ENCODE assay signal across 9 cellular contexts in the genomic region with DNA sequence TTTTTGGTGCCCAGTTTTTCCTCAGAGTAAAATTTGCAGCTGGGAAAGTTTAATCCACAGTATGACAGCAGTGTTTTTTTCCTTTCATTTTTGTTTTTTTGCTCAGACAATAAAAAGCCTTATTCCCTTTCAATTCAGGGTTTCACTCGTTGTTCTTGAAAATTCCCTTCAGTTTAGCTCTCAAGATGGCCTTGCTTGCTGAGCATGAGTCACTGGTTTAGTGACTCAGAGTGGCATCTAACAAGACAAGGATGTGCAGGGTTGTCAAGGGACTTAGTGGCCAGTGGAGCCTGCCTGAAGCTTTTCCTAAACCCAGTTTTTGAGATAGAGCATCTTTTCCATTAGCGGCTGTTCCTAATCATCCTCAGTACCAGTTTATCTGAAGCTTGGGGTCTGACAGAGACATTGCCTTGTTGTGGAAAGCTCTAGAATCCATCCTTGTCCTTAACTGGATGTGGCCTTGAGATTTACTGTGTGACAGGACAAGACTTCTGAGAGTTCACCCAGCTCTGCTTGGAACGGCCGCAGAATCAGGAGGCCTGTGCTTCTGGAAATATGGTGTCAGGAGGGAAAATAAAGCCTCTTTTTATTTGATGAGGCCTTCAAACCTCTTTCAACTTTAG. TPM values are rescaled to one million over a fixed set of nuclear protein-coding genes. Genes with fewer than 3 reads are reported as not detected.
DNase-seq lines count a peak whose midpoint lies in the region; ATAC-seq and TF ChIP-seq lines count a peak whose summit lies in the region.
"Had no signal": no experiment of that assay in that cellular context is flagged by ENCODE, and none has a peak within 500 bp of the region (broad histone marks: within the 10 kb centered on the region; RNA-seq: fewer than 3 reads in every experiment).

No MANE protein-coding gene starts in this region.

- peaks cover 0 to 3% of the 10 kb centered on the region in 2 donors for H3K27me3 ChIP-seq in tibial nerve

- H3K36me3 ChIP-seq in tibial nerve: no peaks in the 10 kb centered on the region

- ATAC-seq in activated naive CD4-positive, alpha-beta T cell treated with anti-CD3 and anti-CD28 coated beads, Interleukin-2, amount 50 U/mL, for 72 hours: peak; percentile 88 to 89
- ATAC-seq: WTC11 had no signal

- H3K4me1 ChIP-seq in tibial nerve: peaks cover 0 to 28% (median 6%) of the 10 kb centered on the region in 4 donors

- CTCF ChIA-PET in activated naive CD4-positive, alpha-beta T cell treated with anti-CD3 and anti-CD28 coated beads, Interleukin-2, amount 10 ng/mL, durations not matched to agents 7 days and 5 days (lab: Charles Lee): interaction anchor here (0.7 to 1.6 kb wide), 2 partner anchors 199 to 348 kb away, joined by 3 to 5 read pairs; no protein-coding TSS in a partner anchor

- no peak for TF ChIP-seq POLR2A in tibial nerve (IDR thresholded peaks at IDR 0.05)

- no peak overlapping the region for H3K4me3 ChIP-seq in tibial nerve

- H3K36me3 Mint-ChIP-seq in activated naive CD4-positive, alpha-beta T cell treated with anti-CD3 and anti-CD28 coated beads, Interleukin-2, amount 50 U/mL, for 72 hours: no peaks in the 10 kb centered on the region
- H3K36me3 Mint-ChIP-seq in activated naive CD4-positive, alpha-beta T cell treated with anti-CD3 and anti-CD28 coated beads, Interleukin-2, amount 10 ng/mL, durations not matched to agents 7 days and 5 days: no peaks in the 10 kb centered on the region
- H3K36me3 Mint-ChIP-seq: WTC11 had no signal

- no peak overlapping the region for H3K27ac Mint-ChIP-seq in activated naive CD4-positive, alpha-beta T cell treated with anti-CD3 and anti-CD28 coated beads, Interleukin-2, amount 50 U/mL, for 72 hours
- H3K27ac Mint-ChIP-seq in activated naive CD4-positive, alpha-beta T cell treated with anti-CD3 and anti-CD28 coated beads, Interleukin-2, amount 10 ng/mL, durations not matched to agents 7 days and 5 days: no peak overlapping the region
- H3K27ac Mint-ChIP-seq: WTC11 had no signal

- TF ChIP-seq CTCF in tibial nerve (IDR thresholded peaks at IDR 0.05): no peak

- H3K9me3 ChIP-seq in tibial nerve: no peaks in the 10 kb centered on the region

- H3K4me3 Mint-ChIP-seq in activated naive CD4-positive, alpha-beta T cell treated with anti-CD3 and anti-CD28 coated beads, Interleukin-2, amount 10 ng/mL, durations not matched to agents 7 days and 5 days: no peak overlapping the region
- H3K4me3 Mint-ChIP-seq: WTC11 had no signal

- H3K4me1 Mint-ChIP-seq in activated naive CD4-positive, alpha-beta T cell treated with anti-CD3 and anti-CD28 coated beads, Interleukin-2, amount 10 ng/mL, durations not matched to agents 7 days and 5 days: peaks cover 30% of the 10 kb centered on the region

- DNase-seq in activated naive CD4-positive, alpha-beta T cell treated with anti-CD3 and anti-CD28 coated beads, Interleukin-2, amount 50 U/mL, for 72 hours (ENCODE audit: low spot score in 2 of 2): no peak
- DNase-seq in activated naive CD4-positive, alpha-beta T cell treated with anti-CD3 and anti-CD28 coated beads, Interleukin-2, amount 10 ng/mL, durations not matched to agents 7 days and 5 days: no peak
- DNase-seq in M059J (ENCODE audit: low read depth) (peak; percentile 94), epithelial cell of prostate (ENCODE audit: low read depth, low spot score) (peak; percentile 45), tibial nerve (ENCODE audit: low spot score in 2 of 2) (no peak), SKM-1 treated with dmso at 0.1 percent for 144 hours (lab: John Stamatoyannopoulos, UW; ENCODE audit: unreplicated experiment) (no peak), NCI-H526 treated with DMSO at 0.1 percent for 48 hours (lab: John Stamatoyannopoulos, UW) (no peak)
- no peak for DNase-seq in activated CD8-positive, alpha-beta memory T cell treated with anti-CD3 and anti-CD28 coated beads for 24 hours

- H3K9me3 Mint-ChIP-seq in activated naive CD4-positive, alpha-beta T cell treated with anti-CD3 and anti-CD28 coated beads, Interleukin-2, amount 50 U/mL, for 72 hours: no peaks in the 10 kb centered on the region
- no peaks in the 10 kb centered on the region for H3K9me3 Mint-ChIP-seq in activated naive CD4-positive, alpha-beta T cell treated with anti-CD3 and anti-CD28 coated beads, Interleukin-2, amount 10 ng/mL, durations not matched to agents 7 days and 5 days
- H3K9me3 Mint-ChIP-seq: WTC11 had no signal

- WGBS in tibial nerve, 2 donors: 56 to 61% methylated on average over 4 of the region's 4 CpGs

- TF ChIP-seq EP300 in tibial nerve (IDR thresholded peaks at IDR 0.05): peak in 1 of 2 donors; percentile 63

- no peak overlapping the region for H3K27ac ChIP-seq in epithelial cell of prostate
- H3K27ac ChIP-seq in tibial nerve: peak overlapping the region in 3 of 4 donors; percentile 45 to 91 (median 51)

- H3K27me3 Mint-ChIP-seq in activated naive CD4-positive, alpha-beta T cell treated with anti-CD3 and anti-CD28 coated beads, Interleukin-2, amount 10 ng/mL, durations not matched to agents 7 days and 5 days: peaks cover 25% of the 10 kb centered on the region

RNA-seq across cellular contexts. Expression of gene DNAJC6, which starts 48.4 kb away (rescaled TPM):
- total RNA-seq in activated naive CD4-positive, alpha-beta T cell treated with anti-CD3 and anti-CD28 coated beads, Interleukin-2, amount 50 U/mL, for 72 hours: 1 to 10 TPM in 1 of 2 donors, under 1 TPM in 1; 0.91 to 3.1 TPM
- total RNA-seq in M059J (2014; rRNA removed; shearing (Covaris generic)): 5.3 and 7.9 TPM in 2 replicates
- total RNA-seq in tibial nerve: 10 to 100 TPM; 11.4 to 19.2 (median 16.9) TPM

Comparison
In these comparisons a context has a peak if more than half of its experiments do, and no peak if none do; other contexts are left out.
1. DNase-seq: peak in M059J (single experiment) and epithelial cell of prostate (single experiment); none in activated naive CD4-positive, alpha-beta T cell treated with anti-CD3 and anti-CD28 coated beads, Interleukin-2, amount 50 U/mL, for 72 hours (0 of 2), activated naive CD4-positive, alpha-beta T cell treated with anti-CD3 and anti-CD28 coated beads, Interleukin-2, amount 10 ng/mL, durations not matched to agents 7 days and 5 days (single experiment), tibial nerve (0 of 2), activated CD8-positive, alpha-beta memory T cell treated with anti-CD3 and anti-CD28 coated beads for 24 hours (single experiment), SKM-1 treated with dmso at 0.1 percent for 144 hours (single experiment) and NCI-H526 treated with DMSO at 0.1 percent for 48 hours (single experiment).